Comparison of ENCODE assay signal across 8 cellular contexts in genomic region chr11:44595964-44596381, GRCh38. TPM values are rescaled to one million over a fixed set of nuclear protein-coding genes. Genes with fewer than 3 reads are reported as not detected.
DNase-seq lines count a peak whose midpoint lies in the region; ATAC-seq, FAIRE-seq and TF ChIP-seq lines count a peak whose summit lies in the region.

No MANE protein-coding gene starts in this region.

- H3K9me3 Mint-ChIP-seq in activated T-helper 17 cell treated with anti-CD3 and anti-CD28 coated beads, Interleukin-2, amount 50 U/mL, for 72 hours = no peaks in the 10 kb centered on the region

- peaks cover 0 to 2% (median 0%) of the 10 kb centered on the region in 3 donors for H3K36me3 ChIP-seq in skeletal muscle tissue (ENCODE audit: control insufficient read depth in 3 of 3, insufficient read depth in 3 of 3, low read length in 3 of 3)

- DNase-seq in Jurkat, Clone E6-1 (ENCODE audit: low read depth, low spot score) = no peak
- DNase-seq in left ventricle myocardium superior (peak; percentile 87), GM12892 (ENCODE audit: insufficient read length) (no peak), NCI-H2107 (lab: John Stamatoyannopoulos, UW) (no peak)
- DNase-seq in stimulated activated CD4-positive, alpha-beta T cell treated with anti-CD3 and anti-CD28 coated beads, Interleukin-12 subunit alpha, Interleukin-12 subunit beta, amount 100 ng/mL, for 4 hours = no peak

- H3K9ac ChIP-seq in skeletal muscle tissue (ENCODE audit: low read depth in 1 of 3, low read length in 3 of 3) = peak overlapping the region; percentile 23 to 59 (median 50)

- peak overlapping the region; percentile 80 for H3K4me3 Mint-ChIP-seq in activated T-helper 17 cell treated with anti-CD3 and anti-CD28 coated beads, Interleukin-2, amount 50 U/mL, for 72 hours

- peak overlapping the region; percentile 75 for H3K27ac ChIP-seq in skeletal muscle tissue (ENCODE audit: low read depth, low read length)

- H3K4me3 ChIP-seq in Jurkat, Clone E6-1 (ENCODE audit: low read length) = peak overlapping the region; percentile 27; the same call in 1 of the 2 replicates
- H3K4me3 ChIP-seq in skeletal muscle tissue (ENCODE audit: low read length in 3 of 3) = peak overlapping the region; percentile 36 to 45 (median 41)

- peaks cover 100% of the 10 kb centered on the region for H3K36me3 Mint-ChIP-seq in activated T-helper 17 cell treated with anti-CD3 and anti-CD28 coated beads, Interleukin-2, amount 50 U/mL, for 72 hours (ENCODE audit: low read depth)

- peaks cover 72% of the 10 kb centered on the region for H3K4me1 Mint-ChIP-seq in activated T-helper 17 cell treated with anti-CD3 and anti-CD28 coated beads, Interleukin-2, amount 50 U/mL, for 72 hours

- peaks cover 45 to 75% (median 64%) of the 10 kb centered on the region in 3 donors for H3K4me1 ChIP-seq in skeletal muscle tissue (ENCODE audit: control insufficient read depth in 3 of 3, insufficient read depth in 3 of 3, low read length in 3 of 3)

- FAIRE-seq in GM12892 (lab: Jason Lieb, UNC) = no peak

- TF ChIP-seq POLR2A in GM12892 (IDR thresholded peaks at IDR 0.05; ENCODE audit: low read depth, low read length) = no peak

- H3K27ac Mint-ChIP-seq in activated T-helper 17 cell treated with anti-CD3 and anti-CD28 coated beads, Interleukin-2, amount 50 U/mL, for 72 hours = peak overlapping the region; percentile 95

- no peaks in the 10 kb centered on the region for H3K27me3 Mint-ChIP-seq in activated T-helper 17 cell treated with anti-CD3 and anti-CD28 coated beads, Interleukin-2, amount 50 U/mL, for 72 hours

- no peak for ATAC-seq in activated T-helper 17 cell treated with anti-CD3 and anti-CD28 coated beads, Interleukin-2, amount 50 U/mL, for 72 hours (replicated peaks)
- ATAC-seq in left ventricle myocardium superior (peak; percentile 89), HG03135 (IDR thresholded peaks at IDR 0.05; ENCODE audit: unreplicated experiment) (no peak)

- intact Hi-C loops in left ventricle myocardium superior (cut with micrococcal nuclease) = no loop called here

- H3K9me3 ChIP-seq in skeletal muscle tissue (ENCODE audit: control insufficient read depth in 3 of 3, low read length in 3 of 3) = no peaks in the 10 kb centered on the region

- no peaks in the 10 kb centered on the region for H3K27me3 ChIP-seq in skeletal muscle tissue (ENCODE audit: control insufficient read depth in 3 of 3, insufficient read depth in 3 of 3, low read length in 3 of 3)

RNA-seq across cellular contexts. Expression of gene CD82, which starts 30.5 kb away (rescaled TPM):
- polyA plus RNA-seq in Jurkat, Clone E6-1 (2012; ENCODE audit: insufficient read depth, insufficient read length) = 130 TPM
- total RNA-seq in activated T-helper 17 cell treated with anti-CD3 and anti-CD28 coated beads, Interleukin-2, amount 50 U/mL, for 72 hours = 100 to 1,000 TPM; 147 to 620 TPM
- total RNA-seq in left ventricle myocardium superior (58.0 TPM), skeletal muscle tissue (35.5 TPM)
- polyA plus RNA-seq in GM12892 (2012; ENCODE audit: missing spikeins) = 109 TPM
